21 cellular contexts compared by ENCODE assay signal in genomic region chr16:85640606-85641005, GRCh38. TPM values are rescaled to one million over a fixed set of nuclear protein-coding genes. Genes with fewer than 3 reads are reported as not detected.
DNase-seq lines count a peak whose midpoint lies in the region; ATAC-seq, FAIRE-seq and TF ChIP-seq lines count a peak whose summit lies in the region.
"Had no signal": no experiment of that assay in that cellular context is flagged by ENCODE, and none has a peak within 500 bp of the region (broad histone marks: within the 10 kb centered on the region; RNA-seq: fewer than 3 reads in every experiment).

No MANE protein-coding gene starts in this region.

- no peak overlapping the region for H4K8ac ChIP-seq in IMR-90 (ENCODE audit: low read depth in 2 of 2, low read length in 2 of 2)

- TF ChIP-seq RAD21 in IMR-90 (IDR thresholded peaks at IDR 0.05; ENCODE audit: low read length) (no peak), K562 (CRISPR knock-in tag; conservative IDR thresholded peaks at IDR 0.05 in 1 of 2, IDR thresholded peaks at IDR 0.05 in 1 of 2) (no peak)

- no peak overlapping the region for H2BK5ac ChIP-seq in IMR-90 (ENCODE audit: low read depth, low read length, poor library complexity, severe bottlenecking)

- no peak for ATAC-seq in IMR-90 (ENCODE audit: low read depth)
- ATAC-seq in K562, result no peak
- ATAC-seq in GM18861 (IDR thresholded peaks at IDR 0.05; ENCODE audit: unreplicated experiment), result no peak
- ATAC-seq: T-cell had no signal

- no peak overlapping the region for H3K56ac ChIP-seq in IMR-90 (ENCODE audit: extremely low read depth, insufficient read depth, low read length)

- no peak overlapping the region for H3K4me2 ChIP-seq in IMR-90 (ENCODE audit: low read depth, low read length)
- no peak overlapping the region for H3K4me2 ChIP-seq in K562 (ENCODE audit: insufficient read depth, low read length)
- H3K4me2 ChIP-seq: PC-9 had no signal

- no peak for TF ChIP-seq POLR2A in IMR-90 (IDR thresholded peaks at IDR 0.05; ENCODE audit: low read depth, low read length)
- no peak for TF ChIP-seq POLR2A in K562 (conservative IDR thresholded peaks at IDR 0.05)
- TF ChIP-seq POLR2A in sigmoid colon (IDR thresholded peaks at IDR 0.05), result no peak

- no peak overlapping the region for H3K4ac ChIP-seq in IMR-90 (ENCODE audit: low read depth, low read length)

- no peak overlapping the region for H3K18ac ChIP-seq in IMR-90 (ENCODE audit: low read depth, low read length)

- H3K9ac ChIP-seq in IMR-90 (ENCODE audit: low read depth, low read length) (no peak overlapping the region), K562 (ENCODE audit: insufficient read depth in 1 of 2, low read depth in 2 of 2, low read length in 2 of 2) (no peak overlapping the region; a peak in 1 of 4 replicates)

- in situ Hi-C loops in IMR-90 (cut with MboI; ENCODE audit: low sequenced_read_pairs), result no loop called here
- in situ Hi-C loops in K562 (cut with MboI), result no loop called here

- WGBS in IMR-90 (ENCODE audit: extremely low coverage in 2 of 2, insufficient read length in 1 of 2), 2 experiments, result 87% methylated on average over 19 of the region's 30 CpGs; no CpG with 5 or more reads in 1 of the 2 experiments
- WGBS in K562 (ENCODE audit: insufficient coverage, low coverage, missing lambda C conversion rate), result 86% methylated on average over 17 of the region's 30 CpGs
- WGBS in sigmoid colon, 2 donors, result 90 to 93% methylated on average over 30 of the region's 30 CpGs

- H2BK120ac ChIP-seq in IMR-90 (ENCODE audit: low read depth, low read length), result no peak overlapping the region

- peaks cover 2% of the 10 kb centered on the region; the same call in 1 of the 2 replicates for H3K4me1 ChIP-seq in IMR-90 (ENCODE audit: control insufficient read depth, insufficient read depth, low read length)
- peaks cover 0 to 90% of the 10 kb centered on the region in 2 experiments; a peak in 2 of 5 replicates for H3K4me1 ChIP-seq in K562 (replicated peaks in 1 of 2; ENCODE audit: control insufficient read depth in 2 of 2, insufficient read depth in 2 of 2, low read length in 2 of 2)
- H3K4me1 ChIP-seq in sigmoid colon, result peaks cover 0 to 75% (median 52%) of the 10 kb centered on the region in 4 donors

- H4K20me1 ChIP-seq in IMR-90 (ENCODE audit: insufficient read depth, low read length) (peaks cover 93% of the 10 kb centered on the region), K562 (replicated peaks; ENCODE audit: control insufficient read depth, insufficient read depth, low read length) (peaks cover 83% of the 10 kb centered on the region)

- H2AK5ac ChIP-seq in IMR-90 (ENCODE audit: low read depth, low read length), result no peak overlapping the region

- H3K9me1 ChIP-seq in IMR-90 (ENCODE audit: insufficient read depth, low read length), result peaks cover 3% of the 10 kb centered on the region; the same call in 1 of the 2 replicates
- peaks cover 14% of the 10 kb centered on the region for H3K9me1 ChIP-seq in K562 (ENCODE audit: control insufficient read depth, insufficient read depth, low read length)

- H4K91ac ChIP-seq in IMR-90 (ENCODE audit: insufficient read depth, low read depth, low read length), result no peak overlapping the region

- H3K27me3 ChIP-seq in IMR-90 (ENCODE audit: control insufficient read depth, insufficient read depth, low read length) (no peaks in the 10 kb centered on the region), K562 (ENCODE audit: control insufficient read depth in 2 of 2, insufficient read depth in 2 of 2, low read length in 2 of 2) (no peaks in the 10 kb centered on the region), sigmoid colon (no peaks in the 10 kb centered on the region)

- peak overlapping the region; percentile 28 for H2AK9ac ChIP-seq in IMR-90 (replicated peaks; ENCODE audit: low read depth, low read length, poor library complexity)

- POLR2A ChIA-PET in IMR-90 (lab: Charles Lee; ENCODE audit: unreplicated experiment) (no interaction called here), K562 (lab: Yijun Ruan, JAX) (interaction anchor here (0.6 kb wide), 2 partner anchors 383 to 1683 kb away, joined by 3 read pairs; no protein-coding TSS in a partner anchor)

- intact Hi-C loops in IMR-90 (cut with micrococcal nuclease), result no loop called here
- intact Hi-C loops in K562 (cut with micrococcal nuclease), result no loop called here
- intact Hi-C loops in sigmoid colon (cut with DNase I), result no loop called here

- peaks cover 99% of the 10 kb centered on the region for H3K79me2 ChIP-seq in K562 (ENCODE audit: control insufficient read depth, insufficient read depth, low read length)

- no peak for TF ChIP-seq EP300 in K562 (IDR thresholded peaks at IDR 0.05; ENCODE audit: low read length)
- no peak for TF ChIP-seq EP300 in sigmoid colon (IDR thresholded peaks at IDR 0.05)

- no peak for TF ChIP-seq CTCF in IMR-90 (conservative IDR thresholded peaks at IDR 0.05; ENCODE audit: low read depth, low read length)
- no peak for TF ChIP-seq CTCF in K562 (IDR thresholded peaks at IDR 0.05 in 2 of 3, conservative IDR thresholded peaks at IDR 0.05 in 1 of 3; ENCODE audit: insufficient read depth in 2 of 3, low read depth in 1 of 3, low read length in 3 of 3)
- TF ChIP-seq CTCF in sigmoid colon (IDR thresholded peaks at IDR 0.05), result no peak

- dilution Hi-C loops in IMR-90 (cut with HindIII; ENCODE audit: low sequenced_read_pairs, unreplicated experiment), result no loop called here

- H2BK15ac ChIP-seq in IMR-90 (ENCODE audit: low read depth, low read length), result no peak overlapping the region

- FAIRE-seq in K562 (lab: Jason Lieb, UNC), result no peak
- FAIRE-seq: D721Med, GM12891 had no signal

- H3K27ac ChIP-seq in IMR-90 (ENCODE audit: insufficient read depth, low read length), result no peak overlapping the region
- no peak overlapping the region for H3K27ac ChIP-seq in K562 (ENCODE audit: extremely low read depth, low read depth, low read length)
- H3K27ac ChIP-seq in sigmoid colon, result peak overlapping the region in 3 of 4 donors; percentile 61 to 74 (median 69)
- H3K27ac ChIP-seq: 22Rv1, HL-60, PC-9 had no signal

- no peak overlapping the region for H3K23ac ChIP-seq in IMR-90 (ENCODE audit: low read depth, low read length)

- H3K79me1 ChIP-seq in IMR-90 (ENCODE audit: low read depth in 1 of 2, low read length in 2 of 2), result peaks cover 12 to 41% of the 10 kb centered on the region in 2 experiments; a peak in 3 of 4 replicates

- no peak overlapping the region for H2AFZ ChIP-seq in IMR-90 (replicated peaks; ENCODE audit: low read length, poor library complexity)
- H2AFZ ChIP-seq in K562 (ENCODE audit: low read depth, low read length), result no peak overlapping the region
- H2AFZ ChIP-seq: PC-9 had no signal

- H3K36me3 ChIP-seq in IMR-90 (ENCODE audit: control insufficient read depth, insufficient read depth, low read length), result peaks cover 8% of the 10 kb centered on the region; the same call in 1 of the 2 replicates
- H3K36me3 ChIP-seq in K562 (ENCODE audit: control insufficient read depth, insufficient read depth, low read length), result peaks cover 99% of the 10 kb centered on the region
- H3K36me3 ChIP-seq in sigmoid colon, result no peaks in the 10 kb centered on the region

- peak; percentile 76 for DNase-seq in DMS 273 (lab: John Stamatoyannopoulos, UW; ENCODE audit: unreplicated experiment)
- DNase-seq in DMS 273 treated with DMSO at 0.1 percent for 48 hours (lab: John Stamatoyannopoulos, UW), result no peak
- DNase-seq in IMR-90, result no peak
- DNase-seq in K562 (ENCODE audit: extremely low read depth in 1 of 4, low spot score in 3 of 4), result no peak
- no peak for DNase-seq in sigmoid colon
- DNase-seq in AG08396 (ENCODE audit: low spot score), result no peak
- DNase-seq in activated T-cell treated with anti-CD3 and anti-CD28 coated beads, Interleukin-2, amount 50 U/mL, for 48 hours, result no peak
- DNase-seq: ACHN, GF-D8, Karpas-422, NCI-H187 treated with DMSO at 0.1 percent for 48 hours, NCI-H446 treated with DMSO at 0.1 percent for 48 hours, PC-9, RPMI8226, SHP77, T-cell had no signal

- no peak overlapping the region for H3K14ac ChIP-seq in IMR-90 (replicated peaks; ENCODE audit: low read depth, low read length)

- BruUV-seq in IMR-90 (replicated peaks; lab: Mats Ljungman, UMichigan) (no TSS peak), K562 (replicated peaks; lab: Mats Ljungman, UMichigan) (no TSS peak)

- H3K4me3 ChIP-seq in IMR-90 (ENCODE audit: insufficient read depth, low read depth, low read length), result no peak overlapping the region
- H3K4me3 ChIP-seq in K562, result no peak overlapping the region
- no peak overlapping the region for H3K4me3 ChIP-seq in sigmoid colon
- H3K4me3 ChIP-seq: PC-9 had no signal

- no peak overlapping the region for H2BK20ac ChIP-seq in IMR-90 (ENCODE audit: low read depth, low read length)

- H3K9me3 ChIP-seq in IMR-90 (ENCODE audit: control insufficient read depth, insufficient read depth, low read length), result no peaks in the 10 kb centered on the region
- H3K9me3 ChIP-seq in K562 (replicated peaks; ENCODE audit: control insufficient read depth, insufficient read depth, low read depth, low read length), result no peaks in the 10 kb centered on the region
- no peaks in the 10 kb centered on the region for H3K9me3 ChIP-seq in sigmoid colon

- H4K5ac ChIP-seq in IMR-90 (ENCODE audit: low read depth, low read length), result no peak overlapping the region

- CTCF ChIA-PET in IMR-90 (lab: Yijun Ruan, JAX) (no interaction called here), K562 (lab: Yijun Ruan, JAX; ENCODE audit: low intra/inter-chr PET ratio) (no interaction called here)

RNA-seq across cellular contexts. Expression of gene GSE1, which starts 27.5 kb away (rescaled TPM):
- total RNA-seq in IMR-90 (2012; rRNA removed) (9.4 and 14.9 TPM in 2 replicates), K562 (2014; rRNA removed) (89.1 and 104 TPM in 2 replicates), K562 (2014; rRNA removed; fragmentation: Illumina TruSeq; extraction: Trizol) (40.9 and 41.8 TPM in 2 replicates), K562 (2015; rRNA removed; fragmentation: Illumina TruSeq; extraction: Trizol) (57.9 and 60.6 TPM in 2 replicates), K562 (2021) (208 and 244 TPM in 2 replicates), sigmoid colon (10 to 100 TPM; 30.8 to 76.7 (median 47.3) TPM)
- polyA plus RNA-seq in IMR-90 (2012; rRNA removed) (25.5 and 30.8 TPM in 2 replicates), K562 (2011; rRNA removed) (54.2 and 64.0 TPM in 2 replicates), K562 (2014; fragmentation: Illumina TruSeq; extraction: Trizol) (116 and 138 TPM in 2 replicates), K562 (2014; fragmentation: Nextera tagmentation; extraction: Ambion mirVana) (10 to 100 TPM; 12.2 to 15.8 TPM), K562 (2014; rRNA removed) (101 and 116 TPM in 2 replicates), sigmoid colon (10 to 100 TPM; 12.0 to 49.5 (median 19.4) TPM)
- polyA plus RNA-seq in IMR-90 (2012; cell fraction: cytosol; rRNA removed), result 17.0 and 25.6 TPM in 2 replicates
- polyA plus RNA-seq in IMR-90 (2012; cell fraction: nucleus; rRNA removed; ENCODE audit: low replicate concordance), result 79.5 and 93.9 TPM in 2 replicates
- 692 and 1,066 TPM in 2 replicates for total RNA-seq in K562 (2011; cell fraction: chromatin; rRNA removed; ENCODE audit: low replicate concordance)
- total RNA-seq in K562 (2011; cell fraction: nucleolus; rRNA removed), result 409 and 435 TPM in 2 replicates
- total RNA-seq in K562 (2011; cell fraction: nucleoplasm; rRNA removed), result 438 and 467 TPM in 2 replicates
- polyA plus RNA-seq in K562 (2011; cell fraction: cytosol; rRNA removed), result 54.1 and 55.3 TPM in 2 replicates
- 210 and 277 TPM in 2 replicates for polyA plus RNA-seq in K562 (2011; cell fraction: nucleus; rRNA removed)
- polyA plus RNA-seq in K562 (2012), result 113 and 125 TPM in 2 replicates
- polyA minus RNA-seq in K562 (2011; rRNA and poly(A)+ RNA removed), result 61.1 and 68.8 TPM in 2 replicates
- polyA minus RNA-seq in K562 (2011; cell fraction: cytosol; rRNA and poly(A)+ RNA removed), result 106 and 121 TPM in 2 replicates
- 117 and 133 TPM in 2 replicates for polyA minus RNA-seq in K562 (2011; cell fraction: nucleus; rRNA and poly(A)+ RNA removed)

RNA-seq across cellular contexts. Expression of gene GINS2, which starts 48.1 kb away (rescaled TPM):
- 12.8 and 13.4 TPM in 2 replicates for total RNA-seq in IMR-90 (2012; rRNA removed)
- polyA plus RNA-seq in IMR-90 (2012; rRNA removed), result 11.3 and 12.0 TPM in 2 replicates
- polyA plus RNA-seq in IMR-90 (2012; cell fraction: cytosol; rRNA removed), result 4.0 and 9.5 TPM in 2 replicates
- 1.7 and 3.6 TPM in 2 replicates for polyA plus RNA-seq in IMR-90 (2012; cell fraction: nucleus; rRNA removed; ENCODE audit: low replicate concordance)
- 24.8 and 32.7 TPM in 2 replicates for total RNA-seq in K562 (2011; cell fraction: chromatin; rRNA removed; ENCODE audit: low replicate concordance)
- total RNA-seq in K562 (2011; cell fraction: nucleolus; rRNA removed), result 24.2 and 24.5 TPM in 2 replicates
- 23.2 and 33.3 TPM in 2 replicates for total RNA-seq in K562 (2011; cell fraction: nucleoplasm; rRNA removed)
- 42.0 and 44.2 TPM in 2 replicates for total RNA-seq in K562 (2014; rRNA removed)
- total RNA-seq in K562 (2014; rRNA removed; fragmentation: Illumina TruSeq; extraction: Trizol), result 43.8 and 47.3 TPM in 2 replicates
- total RNA-seq in K562 (2015; rRNA removed; fragmentation: Illumina TruSeq; extraction: Trizol), result 39.4 and 40.4 TPM in 2 replicates
- 57.5 and 61.6 TPM in 2 replicates for total RNA-seq in K562 (2021)
- 38.4 and 44.6 TPM in 2 replicates for polyA plus RNA-seq in K562 (2011; rRNA removed)
- polyA plus RNA-seq in K562 (2011; cell fraction: cytosol; rRNA removed), result 27.8 and 34.2 TPM in 2 replicates
- polyA plus RNA-seq in K562 (2011; cell fraction: nucleus; rRNA removed), result 15.7 and 20.5 TPM in 2 replicates
- polyA plus RNA-seq in K562 (2012), result 26.1 and 33.8 TPM in 2 replicates
- polyA plus RNA-seq in K562 (2014; fragmentation: Illumina TruSeq; extraction: Trizol), result 41.4 and 49.8 TPM in 2 replicates
- polyA plus RNA-seq in K562 (2014; fragmentation: Nextera tagmentation; extraction: Ambion mirVana), result 10 to 100 TPM; 61.3 to 76.2 TPM
- polyA plus RNA-seq in K562 (2014; rRNA removed), result 42.3 and 42.9 TPM in 2 replicates
- polyA minus RNA-seq in K562 (2011; rRNA and poly(A)+ RNA removed), result 25.6 and 28.3 TPM in 2 replicates
- polyA minus RNA-seq in K562 (2011; cell fraction: cytosol; rRNA and poly(A)+ RNA removed), result 13.6 and 17.8 TPM in 2 replicates
- 10.2 and 13.2 TPM in 2 replicates for polyA minus RNA-seq in K562 (2011; cell fraction: nucleus; rRNA and poly(A)+ RNA removed)
- total RNA-seq in sigmoid colon, result under 1 TPM in 3 of 4 donors, not detected in 1; 0.16 to 0.54 (median 0.36) TPM
- 1 to 10 TPM; 1.8 to 9.6 (median 5.3) TPM for polyA plus RNA-seq in sigmoid colon

Comparison
In these comparisons a context has a peak if more than half of its experiments do, and no peak if none do; other contexts are left out.
1. H3K27ac ChIP-seq: peak in sigmoid colon (3 of 4); none in IMR-90 (single experiment) and K562 (single experiment).